In genomic region chr7:148932-149855, GRCh38 we compare ENCODE assay signal across 1 cellular context.
A peak's percentile ranks its signal among the peaks of the same experiment; 100 is the strongest.
TF ChIP-seq lines count a peak whose summit lies in the region.

No MANE protein-coding gene starts in this region.

TF ChIP-seq in K562, 482 proteins besides CTCF, POLR2A, EP300 and RAD21 (continued from another document and continues in another):
- TF ChIP-seq E2F8 (IDR thresholded peaks at IDR 0.05; ENCODE audit: low read depth, partially characterized antibody) (peak; percentile 12), THRB (CRISPR knock-in tag; conservative IDR thresholded peaks at IDR 0.05) (no peak), REST (CRISPR knock-in tag; IDR thresholded peaks at IDR 0.05; ENCODE audit: low read depth) (no peak; the same call in 1 of the 2 replicates), STAT5B (CRISPR knock-in tag; IDR thresholded peaks at IDR 0.05) (no peak), MCM5 (IDR thresholded peaks at IDR 0.05; ENCODE audit: low read depth) (no peak), MED1 (CRISPR knock-in tag; IDR thresholded peaks at IDR 0.05; ENCODE audit: borderline replicate concordance) (no peak), KAT8 (IDR thresholded peaks at IDR 0.05; ENCODE audit: low read depth) (no peak), ZNF121 (CRISPR knock-in tag; conservative IDR thresholded peaks at IDR 0.05) (no peak), ZNF507 (tag; conservative IDR thresholded peaks at IDR 0.05) (no peak), MEIS2 (IDR thresholded peaks at IDR 0.05; ENCODE audit: partially characterized antibody) (peak; percentile 99), GTF2A2 (tag; IDR thresholded peaks at IDR 0.05) (no peak), THRA (IDR thresholded peaks at IDR 0.05) (no peak), SPI1 (IDR thresholded peaks at IDR 0.05; ENCODE audit: borderline replicate concordance, low read depth, low read length) (no peak), ERF (CRISPR knock-in tag; IDR thresholded peaks at IDR 0.05) (peak; percentile 14), TAF1 (IDR thresholded peaks at IDR 0.05; ENCODE audit: control insufficient read depth, extremely low read depth, insufficient read depth, low read length, severe bottlenecking) (peak; percentile 81), MEF2D (tag; conservative IDR thresholded peaks at IDR 0.05; ENCODE audit: low read depth) (no peak), ZNF76 (CRISPR knock-in tag; IDR thresholded peaks at IDR 0.05; ENCODE audit: borderline replicate concordance) (0 out of 2 replicates have a peak, but pooled peaks have one; percentile 11), SAP30 (IDR thresholded peaks at IDR 0.05; ENCODE audit: borderline replicate concordance, insufficient read depth, low read depth, low read length, poor library complexity, severe bottlenecking) (no peak), RBM39 (optimal IDR thresholded peaks at IDR 0.05; ENCODE audit: low read depth, low read length) (no peak), ZNF77 (CRISPR knock-in tag; IDR thresholded peaks at IDR 0.05) (no peak), ILK (tag; IDR thresholded peaks at IDR 0.05; ENCODE audit: borderline replicate concordance, low read depth) (no peak), ZNF280B (CRISPR knock-in tag; IDR thresholded peaks at IDR 0.05) (no peak), JUN (IDR thresholded peaks at IDR 0.05; ENCODE audit: borderline replicate concordance, low read depth, low read length) (no peak), JUN (CRISPR knock-in tag; IDR thresholded peaks at IDR 0.05; ENCODE audit: borderline replicate concordance) (no peak), ELF1 (tag; IDR thresholded peaks at IDR 0.05) (no peak), TBP (optimal IDR thresholded peaks at IDR 0.05; ENCODE audit: low read depth, low read length) (peak; percentile 77), RCOR1 (IDR thresholded peaks at IDR 0.05; ENCODE audit: borderline replicate concordance in 1 of 2, low read depth in 2 of 2, low read length in 2 of 2) (no peak), ZNF184 (CRISPR knock-in tag; IDR thresholded peaks at IDR 0.05) (0 out of 2 replicates have a peak, but pooled peaks have one; percentile 64), HDAC1 (IDR thresholded peaks at IDR 0.05) (no peak), ZNF668 (CRISPR knock-in tag; IDR thresholded peaks at IDR 0.05) (no peak), MTA3 (IDR thresholded peaks at IDR 0.05; ENCODE audit: borderline replicate concordance) (no peak), ZNF212 (CRISPR knock-in tag; IDR thresholded peaks at IDR 0.05) (no peak), ASH1L (IDR thresholded peaks at IDR 0.05; ENCODE audit: borderline replicate concordance, low read depth, partially characterized antibody) (no peak), ZNF24 (IDR thresholded peaks at IDR 0.05) (no peak), SMC3 (conservative IDR thresholded peaks at IDR 0.05; ENCODE audit: insufficient read depth, low read depth, low read length) (no peak), PML (IDR thresholded peaks at IDR 0.05; ENCODE audit: low read length) (peak; percentile 60), NFYB (IDR thresholded peaks at IDR 0.05; ENCODE audit: extremely low read depth, insufficient read length) (no peak), SP1 (CRISPR knock-in tag; IDR thresholded peaks at IDR 0.05) (peak; percentile 61; the same call in 1 of the 2 replicates), SREBF1 (IDR thresholded peaks at IDR 0.05; ENCODE audit: borderline replicate concordance, low read depth, low read length) (no peak), GABPB1 (CRISPR knock-in tag; IDR thresholded peaks at IDR 0.05) (peak; percentile 70), BCLAF1 (IDR thresholded peaks at IDR 0.05; ENCODE audit: borderline replicate concordance in 1 of 2, control insufficient read depth in 1 of 2, low read depth in 2 of 2, low read length in 1 of 2) (no peak), EHMT2 (IDR thresholded peaks at IDR 0.05) (0 out of 2 replicates have a peak, but pooled peaks have one; percentile 70), RBM22 (IDR thresholded peaks at IDR 0.05; ENCODE audit: low read depth, low read length, poor library complexity, severe bottlenecking) (no peak), CEBPB (tag; IDR thresholded peaks at IDR 0.05) (peak; percentile 95), SRSF1 (IDR thresholded peaks at IDR 0.05; ENCODE audit: low read depth, low read length) (no peak), ATF3 (IDR thresholded peaks at IDR 0.05) (no peak), ATF3 (CRISPR knock-in tag; conservative IDR thresholded peaks at IDR 0.05) (no peak), HMGXB4 (CRISPR knock-in tag; IDR thresholded peaks at IDR 0.05) (no peak), DPF2 (IDR thresholded peaks at IDR 0.05) (no peak), MXD1 (CRISPR knock-in tag; IDR thresholded peaks at IDR 0.05; ENCODE audit: borderline replicate concordance, poor library complexity, severe bottlenecking) (no peak), ZFX (CRISPR knock-in tag; IDR thresholded peaks at IDR 0.05) (peak; percentile 85), HLTF (IDR thresholded peaks at IDR 0.05) (no peak), GTF2F1 (IDR thresholded peaks at IDR 0.05; ENCODE audit: low read depth, low read length) (no peak)
